ENCODE assay signal across 18 cellular contexts in the genomic region with DNA sequence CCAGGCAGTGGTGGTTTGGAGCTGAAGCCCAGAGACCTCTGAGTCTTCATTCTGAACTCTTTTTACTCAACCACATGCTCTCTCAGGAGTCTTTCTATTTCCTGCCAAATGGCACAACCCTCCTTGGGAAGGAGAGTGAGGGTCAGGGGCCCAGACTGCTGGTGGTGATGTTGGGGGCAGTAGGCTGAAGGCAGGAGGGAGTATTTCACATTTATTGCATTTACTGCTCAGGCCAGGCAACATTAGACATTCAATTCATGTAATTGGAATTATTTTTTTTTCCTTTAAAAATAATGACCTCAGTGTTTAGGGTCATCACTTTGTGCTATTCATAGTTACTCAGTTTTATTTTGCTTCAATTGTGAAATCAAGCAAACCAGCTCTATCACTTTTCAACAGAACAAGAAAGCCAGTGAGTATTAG.
DNase-seq lines count a peak whose midpoint lies in the region; ATAC-seq and TF ChIP-seq lines count a peak whose summit lies in the region.
"Had no signal": no experiment of that assay in that cellular context is flagged by ENCODE, and none has a peak within 500 bp of the region (broad histone marks: within the 10 kb centered on the region; RNA-seq: fewer than 3 reads in every experiment).

No MANE protein-coding gene starts in this region.

- H3K4me1 ChIP-seq in esophagus squamous epithelium, result peaks cover 0 to 8% (median 4%) of the 10 kb centered on the region in 3 donors
- peaks cover 9% of the 10 kb centered on the region for H3K4me1 ChIP-seq in lower lobe of right lung
- peaks cover 0 to 28% (median 6%) of the 10 kb centered on the region in 4 donors for H3K4me1 ChIP-seq in stomach
- H3K4me1 ChIP-seq: HAP-1 had no signal

- no peak for TF ChIP-seq POLR2A in esophagus squamous epithelium (IDR thresholded peaks at IDR 0.05)
- TF ChIP-seq POLR2A in stomach (IDR thresholded peaks at IDR 0.05), result no peak

- peak overlapping the region in 3 of 4 donors; percentile 21 to 45 (median 45) for H3K27ac ChIP-seq in esophagus squamous epithelium
- H3K27ac ChIP-seq in lower lobe of right lung, result peak overlapping the region; percentile 56
- H3K27ac ChIP-seq in stomach, result peak overlapping the region in 3 of 5 donors; percentile 28 to 62 (median 39)
- H3K27ac ChIP-seq: RWPE1 had no signal

- H3K4me3 ChIP-seq in esophagus squamous epithelium (no peak overlapping the region), lower lobe of right lung (no peak overlapping the region), stomach (no peak overlapping the region)
- H3K4me3 ChIP-seq: HAP-1 had no signal

- H3K9me3 ChIP-seq in esophagus squamous epithelium, result no peaks in the 10 kb centered on the region
- H3K9me3 ChIP-seq in lower lobe of right lung, result no peaks in the 10 kb centered on the region
- peaks cover 0 to 1% (median 0%) of the 10 kb centered on the region in 4 donors for H3K9me3 ChIP-seq in stomach
- H3K9me3 ChIP-seq: HAP-1 had no signal

- CTCF ChIA-PET in activated naive CD4-positive, alpha-beta T cell treated with anti-CD3 and anti-CD28 coated beads for 36 hours (lab: Charles Lee), result interaction anchor here (0.8 kb wide), 1 partner anchor 16 kb away, joined by 3 read pairs; no protein-coding TSS in a partner anchor

- ATAC-seq in lower lobe of right lung (no peak), HG03469 (IDR thresholded peaks at IDR 0.05; ENCODE audit: unreplicated experiment) (no peak)
- ATAC-seq: activated T-cell treated with anti-CD3 and anti-CD28 coated beads, Interleukin-2, amount 50 U/mL, for 72 hours; natural killer cell treated with Interleukin-12 subunit alpha and Interleukin-12 subunit beta and Interleukin-15 and Interleukin-18, amount 100 ng/mL, for 72 hours had no signal

- no peak overlapping the region for H3K4me3 Mint-ChIP-seq in activated naive CD4-positive, alpha-beta T cell treated with anti-CD3 and anti-CD28 coated beads for 36 hours
- H3K4me3 Mint-ChIP-seq: activated CD4-positive, alpha-beta T cell treated with anti-CD3 and anti-CD28 coated beads, Interleukin-2, amount 10 ng/mL, durations not matched to agents 24 days and 14 days; activated T-cell treated with anti-CD3 and anti-CD28 coated beads, Interleukin-2, amount 50 U/mL, for 72 hours; B cell; natural killer cell treated with Interleukin-12 subunit alpha and Interleukin-12 subunit beta and Interleukin-15 and Interleukin-18, amount 100 ng/mL, for 72 hours had no signal

- intact Hi-C loops in esophagus squamous epithelium (cut with DNase I) (no loop called here), lower lobe of right lung (cut with DNase I) (no loop called here), stomach (cut with DNase I; ENCODE audit: low total_unique reads) (no loop called here)
- intact Hi-C loops in activated naive CD4-positive, alpha-beta T cell treated with anti-CD3 and anti-CD28 coated beads for 36 hours (cut with micrococcal nuclease), result no loop called here

- H3K27me3 ChIP-seq in esophagus squamous epithelium (no peaks in the 10 kb centered on the region), lower lobe of right lung (ENCODE audit: low read depth) (no peaks in the 10 kb centered on the region), stomach (no peaks in the 10 kb centered on the region)

- H3K27ac Mint-ChIP-seq in activated naive CD4-positive, alpha-beta T cell treated with anti-CD3 and anti-CD28 coated beads for 36 hours, result no peak overlapping the region
- H3K27ac Mint-ChIP-seq: activated CD4-positive, alpha-beta T cell treated with anti-CD3 and anti-CD28 coated beads, Interleukin-2, amount 10 ng/mL, durations not matched to agents 24 days and 14 days; activated T-cell treated with anti-CD3 and anti-CD28 coated beads, Interleukin-2, amount 50 U/mL, for 72 hours; B cell; natural killer cell treated with Interleukin-12 subunit alpha and Interleukin-12 subunit beta and Interleukin-15 and Interleukin-18, amount 100 ng/mL, for 72 hours had no signal

- H3K4me1 Mint-ChIP-seq in activated naive CD4-positive, alpha-beta T cell treated with anti-CD3 and anti-CD28 coated beads for 36 hours (ENCODE audit: low read depth), result no peaks in the 10 kb centered on the region
- H3K4me1 Mint-ChIP-seq: activated CD4-positive, alpha-beta T cell treated with anti-CD3 and anti-CD28 coated beads, Interleukin-2, amount 10 ng/mL, durations not matched to agents 24 days and 14 days had no signal

- no peaks in the 10 kb centered on the region for H3K27me3 Mint-ChIP-seq in activated naive CD4-positive, alpha-beta T cell treated with anti-CD3 and anti-CD28 coated beads for 36 hours (ENCODE audit: low read depth)
- H3K27me3 Mint-ChIP-seq: activated CD4-positive, alpha-beta T cell treated with anti-CD3 and anti-CD28 coated beads, Interleukin-2, amount 10 ng/mL, durations not matched to agents 24 days and 14 days; B cell; natural killer cell treated with Interleukin-12 subunit alpha and Interleukin-12 subunit beta and Interleukin-15 and Interleukin-18, amount 100 ng/mL, for 72 hours had no signal

- TF ChIP-seq CTCF in esophagus squamous epithelium (IDR thresholded peaks at IDR 0.05) (no peak), lower lobe of right lung (IDR thresholded peaks at IDR 0.05) (no peak), stomach (IDR thresholded peaks at IDR 0.05) (no peak)

- TF ChIP-seq EP300 in stomach (IDR thresholded peaks at IDR 0.05), result no peak

- peaks cover 1% of the 10 kb centered on the region for H3K9me3 Mint-ChIP-seq in activated naive CD4-positive, alpha-beta T cell treated with anti-CD3 and anti-CD28 coated beads for 36 hours
- H3K9me3 Mint-ChIP-seq: activated CD4-positive, alpha-beta T cell treated with anti-CD3 and anti-CD28 coated beads, Interleukin-2, amount 10 ng/mL, durations not matched to agents 24 days and 14 days had no signal

- H3K36me3 Mint-ChIP-seq in activated naive CD4-positive, alpha-beta T cell treated with anti-CD3 and anti-CD28 coated beads for 36 hours (ENCODE audit: low read depth), result peaks cover 1% of the 10 kb centered on the region
- H3K36me3 Mint-ChIP-seq: natural killer cell treated with Interleukin-12 subunit alpha and Interleukin-12 subunit beta and Interleukin-15 and Interleukin-18, amount 100 ng/mL, for 72 hours had no signal

- DNase-seq in GM03348 (ENCODE audit: low spot score), result peak; percentile 18
- DNase-seq in esophagus squamous epithelium (lab: John Stamatoyannopoulos, UW), result no peak
- DNase-seq in lower lobe of right lung, result no peak
- no peak for DNase-seq in stomach
- DNase-seq in activated gamma-delta T cell treated with Interleukin-2 at 50 U/mL for 16 hours, result no peak
- DNase-seq in activated naive CD4-positive, alpha-beta T cell treated with anti-CD3 and anti-CD28 coated beads for 36 hours, result no peak
- no peak for DNase-seq in T1000 (lab: John Stamatoyannopoulos, UW)
- DNase-seq: activated CD4-positive, alpha-beta T cell treated with anti-CD3 and anti-CD28 coated beads, Interleukin-2, amount 10 ng/mL, durations not matched to agents 24 days and 14 days; activated T-cell treated with anti-CD3 and anti-CD28 coated beads, Interleukin-2, amount 50 U/mL, for 72 hours; anterior cingulate cortex; NCI-H2081; NCI-H748 treated with DMSO at 0.1 percent for 48 hours; small intestine had no signal

- H3K36me3 ChIP-seq in esophagus squamous epithelium (no peaks in the 10 kb centered on the region), lower lobe of right lung (no peaks in the 10 kb centered on the region), stomach (no peaks in the 10 kb centered on the region)
- H3K36me3 ChIP-seq: HAP-1 had no signal
